Comparison of ENCODE assay signal across 1 cellular context in the genomic region with DNA sequence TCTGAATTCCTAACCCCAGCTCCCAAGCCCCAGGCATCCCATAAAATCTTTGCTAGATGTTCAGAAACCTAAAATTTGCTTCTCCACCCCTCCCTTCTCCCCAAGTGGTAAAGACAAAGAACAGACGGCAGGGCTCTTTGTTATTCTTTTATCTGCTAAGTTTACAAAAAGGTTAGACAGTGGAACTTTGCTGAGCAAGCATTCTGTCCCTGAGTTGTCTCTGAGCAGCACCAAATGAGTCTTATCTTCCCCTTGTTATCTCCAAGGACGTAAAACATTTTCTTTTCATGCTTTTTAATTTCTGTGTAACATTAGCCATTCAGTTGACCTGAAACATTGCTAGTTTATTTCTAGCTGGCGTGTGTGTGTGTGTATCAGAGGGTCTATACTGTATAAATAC.
TF ChIP-seq lines count a peak whose summit lies in the region.

No MANE protein-coding gene starts in this region.

TF ChIP-seq in IMR-90, 13 proteins besides CTCF, POLR2A, EP300 and RAD21 (continued from another document):
- no peak for TF ChIP-seq FOS (IDR thresholded peaks at IDR 0.05; ENCODE audit: low read depth, low read length)
